23 cellular contexts compared by ENCODE assay signal in the genomic region with DNA sequence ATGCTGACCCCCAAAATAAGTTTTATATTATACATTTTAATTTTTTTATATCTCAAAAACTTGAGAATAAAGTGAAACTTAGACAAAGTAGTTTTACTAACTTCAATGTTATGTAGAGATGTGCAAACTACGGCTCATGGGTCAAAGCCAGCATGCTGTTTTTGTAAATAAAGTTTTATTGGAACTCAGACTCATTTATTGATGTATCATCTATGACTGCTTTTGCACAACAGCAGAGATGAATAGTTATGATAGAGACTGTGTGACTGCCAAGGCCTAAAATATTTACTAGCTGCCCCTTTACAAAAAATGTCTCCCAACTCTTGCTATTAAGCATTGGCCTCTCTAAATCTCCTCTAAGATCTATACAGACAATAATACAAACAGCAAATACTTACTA. TPM values are rescaled to one million over a fixed set of nuclear protein-coding genes. Genes with fewer than 3 reads are reported as not detected.
A peak's percentile ranks its signal among the peaks of the same experiment; 100 is the strongest.
DNase-seq lines count a peak whose midpoint lies in the region; ATAC-seq and TF ChIP-seq lines count a peak whose summit lies in the region.
"Had no signal": no experiment of that assay in that cellular context is flagged by ENCODE, and none has a peak within 500 bp of the region (broad histone marks: within the 10 kb centered on the region; RNA-seq: fewer than 3 reads in every experiment).

No MANE protein-coding gene starts in this region.

- no peak for TF ChIP-seq CTCF in OCI-LY3 (IDR thresholded peaks at IDR 0.05; ENCODE audit: low read depth, low read length)
- TF ChIP-seq CTCF in fibroblast of the aortic adventitia (IDR thresholded peaks at IDR 0.05; ENCODE audit: insufficient read depth, low read length): no peak
- no peak for TF ChIP-seq CTCF in vagina (IDR thresholded peaks at IDR 0.05)

- no peak overlapping the region for H2AFZ ChIP-seq in OCI-LY3 (ENCODE audit: low read depth, low read length)

- H3K4me1 ChIP-seq in OCI-LY3 (ENCODE audit: low read length): peaks cover 71% of the 10 kb centered on the region
- peaks cover 35% of the 10 kb centered on the region for H3K4me1 ChIP-seq in skeletal muscle satellite cell (ENCODE audit: control insufficient read depth, insufficient read depth, low read length)
- peaks cover 65% of the 10 kb centered on the region for H3K4me1 ChIP-seq in vagina

- H3K4me2 ChIP-seq in OCI-LY3 (ENCODE audit: low read length) (peak overlapping the region; percentile 78), skeletal muscle satellite cell (ENCODE audit: low read length) (peak overlapping the region; percentile 27)
- H3K4me2 ChIP-seq: SK-N-SH had no signal

- H3K4me3 ChIP-seq in GM08714 (ENCODE audit: low read length) (peak overlapping the region; percentile 49; the same call in 1 of the 2 replicates), OCI-LY3 (ENCODE audit: low read length) (peak overlapping the region; percentile 57), fibroblast of the aortic adventitia (ENCODE audit: low read depth, low read length) (peak overlapping the region; percentile 38), skeletal muscle satellite cell (ENCODE audit: low read length) (no peak overlapping the region), vagina (no peak overlapping the region)
- H3K4me3 ChIP-seq: body of pancreas, HAP-1 had no signal

- H3K9ac ChIP-seq in OCI-LY3 (ENCODE audit: low read length): peak overlapping the region; percentile 17; the same call in 1 of the 2 replicates
- no peak overlapping the region for H3K9ac ChIP-seq in skeletal muscle satellite cell (ENCODE audit: low read depth, low read length)
- H3K9ac ChIP-seq: SK-N-SH had no signal

- intact Hi-C loops in vagina (cut with DNase I): no loop called here

- no peak for ATAC-seq in esophagus mucosa
- ATAC-seq: activated naive CD4-positive, alpha-beta T cell treated with anti-CD3 and anti-CD28 coated beads, Interleukin-2, amount 50 U/mL, for 72 hours; activated T-cell treated with anti-CD3 and anti-CD28 coated beads, Interleukin-2, amount 50 U/mL, for 72 hours; body of pancreas had no signal

- no peak for TF ChIP-seq POLR2A in vagina (IDR thresholded peaks at IDR 0.05)

- H4K20me1 ChIP-seq in OCI-LY3 (ENCODE audit: insufficient read depth, low read length): peaks cover 95% of the 10 kb centered on the region

- H3K27me3 ChIP-seq in OCI-LY3 (ENCODE audit: low read depth, low read length): no peaks in the 10 kb centered on the region
- H3K27me3 ChIP-seq in skeletal muscle satellite cell (ENCODE audit: control insufficient read depth, insufficient read depth, low read length): no peaks in the 10 kb centered on the region
- no peaks in the 10 kb centered on the region for H3K27me3 ChIP-seq in vagina
- H3K27me3 ChIP-seq: body of pancreas had no signal

- peaks cover 30% of the 10 kb centered on the region for H3K36me3 ChIP-seq in OCI-LY3 (replicated peaks; ENCODE audit: low read depth, low read length)
- peaks cover 9% of the 10 kb centered on the region for H3K36me3 ChIP-seq in skeletal muscle satellite cell (ENCODE audit: insufficient read depth, low read length)
- H3K36me3 ChIP-seq in vagina: no peaks in the 10 kb centered on the region
- H3K36me3 ChIP-seq: HAP-1, thoracic aorta had no signal

- DNase-seq in fibroblast of the aortic adventitia (ENCODE audit: low read depth) (peak; percentile 13), vagina (ENCODE audit: extremely low spot score in 2 of 2) (no peak), foreskin melanocyte (no peak)
- DNase-seq: activated CD4-positive, CD25-positive, alpha-beta regulatory T cell treated with anti-CD3 and anti-CD28 coated beads, Interleukin-2, amount 50 U/mL, for 72 hours; activated T-cell treated with anti-CD3 and anti-CD28 coated beads, Interleukin-2, amount 50 U/mL, for 72 hours; AML-193; body of pancreas; EL; foreskin fibroblast; kidney glomerular epithelial cell; midbrain; NCI-H1694; NCI-H2227 treated with DMSO at 0.1 percent for 48 hours; SK-N-SH; T-helper 9 cell had no signal

- H3K27ac ChIP-seq in OCI-LY3 (ENCODE audit: low read length) (no peak overlapping the region), vagina (no peak overlapping the region)
- H3K27ac ChIP-seq: body of pancreas, coronary artery, thoracic aorta had no signal

- H3K79me2 ChIP-seq in OCI-LY3 (ENCODE audit: low read length): peaks cover 97% of the 10 kb centered on the region

- H3K9me3 ChIP-seq in OCI-LY3 (ENCODE audit: insufficient read depth, low read length) (no peaks in the 10 kb centered on the region), skeletal muscle satellite cell (replicated peaks; ENCODE audit: low read length) (no peaks in the 10 kb centered on the region), vagina (no peaks in the 10 kb centered on the region)
- H3K9me3 ChIP-seq: body of pancreas, HAP-1, SK-N-SH, thoracic aorta had no signal

RNA-seq across cellular contexts. Expression of a gene that starts 12.4 kb away (rescaled TPM):
- 87.7 and 172 TPM in 2 replicates for total RNA-seq in fibroblast of the aortic adventitia (ENCODE audit: low replicate concordance)
- total RNA-seq in skeletal muscle satellite cell (2012; rRNA removed): 115 and 116 TPM in 2 replicates
- 199 TPM for total RNA-seq in esophagus mucosa
- 55.7 TPM for total RNA-seq in vagina

Comparison
In these comparisons a context has a peak if more than half of its experiments do, and no peak if none do; other contexts are left out.
1. H3K4me3 ChIP-seq: peak in GM08714 (single experiment), OCI-LY3 (single experiment) and fibroblast of the aortic adventitia (single experiment); none in skeletal muscle satellite cell (single experiment) and vagina (0 of 2).